In the genomic region with DNA sequence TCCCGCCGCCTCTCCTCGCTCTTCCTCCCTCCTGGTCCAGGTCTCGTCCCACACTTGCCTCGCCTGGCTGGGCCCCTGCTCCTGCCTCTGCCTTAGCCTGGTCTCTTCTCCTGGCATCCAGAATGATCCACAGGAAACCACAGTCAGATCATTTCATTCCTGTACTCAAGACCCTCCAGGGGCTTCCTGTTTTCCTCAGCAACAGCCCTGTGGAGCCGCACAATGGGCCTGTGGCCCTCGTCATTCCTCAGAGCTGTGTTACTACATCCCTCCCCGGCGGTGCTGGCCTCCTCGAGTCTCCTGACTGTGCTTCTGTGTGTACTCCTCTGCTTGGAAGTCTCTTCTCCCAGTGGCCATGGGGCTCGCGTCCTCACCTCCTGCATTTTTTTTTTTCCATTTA, we compare ENCODE assay signal across 28 cellular contexts. TPM values are rescaled to one million over a fixed set of nuclear protein-coding genes. Genes with fewer than 3 reads are reported as not detected.
DNase-seq lines count a peak whose midpoint lies in the region; ATAC-seq, FAIRE-seq and TF ChIP-seq lines count a peak whose summit lies in the region.
"Had no signal": no experiment of that assay in that cellular context is flagged by ENCODE, and none has a peak within 500 bp of the region (broad histone marks: within the 10 kb centered on the region; RNA-seq: fewer than 3 reads in every experiment).

No MANE protein-coding gene starts in this region.

- intact Hi-C loops in prostate gland (cut with DNase I), result no loop called here

- H3K36me3 ChIP-seq in prostate gland, result peaks cover 0 to 9% of the 10 kb centered on the region in 2 donors

- peaks cover 71% of the 10 kb centered on the region for H3K36me3 Mint-ChIP-seq in T-helper 2 cell treated with Interferon-gamma antibody and Interleukin-4, amounts not matched to agents 5 μg/mL and 100 μg/mL, for 36 hours (ENCODE audit: low read depth)
- peaks cover 89% of the 10 kb centered on the region for H3K36me3 Mint-ChIP-seq in stimulated activated naive CD8-positive, alpha-beta T cell treated with anti-CD3 and anti-CD28 coated beads, Interleukin-15, Interleukin-2, amounts not matched to agents 100 ng/mL and 50 ng/mL, for 24 hours (ENCODE audit: low read depth)

- 85% methylated on average over 12 of the region's 12 CpGs for WGBS in prostate gland

- H3K4me3 ChIP-seq in prostate gland, result no peak overlapping the region
- H3K4me3 ChIP-seq: BLaER1 treated with 17β-estradiol and CSF1 and Interleukin-3, amounts not matched to agents 10 nM and 100 nM; GM12878; GM23338; HAP-1 had no signal

- FAIRE-seq in GM19239 (lab: Jason Lieb, UNC), result no peak
- FAIRE-seq: GM12878 had no signal

- H3K27ac ChIP-seq in prostate gland, result no peak overlapping the region
- H3K27ac ChIP-seq: 22Rv1; BLaER1 treated with 17β-estradiol and CSF1 and Interleukin-3, amounts not matched to agents 10 nM and 100 nM; HL-60; RWPE1 had no signal

- no peak for TF ChIP-seq POLR2A in prostate gland (IDR thresholded peaks at IDR 0.05)

- H3K27me3 Mint-ChIP-seq in T-helper 2 cell treated with Interferon-gamma antibody and Interleukin-4, amounts not matched to agents 5 μg/mL and 100 μg/mL, for 36 hours (ENCODE audit: low read depth), result no peaks in the 10 kb centered on the region
- no peaks in the 10 kb centered on the region for H3K27me3 Mint-ChIP-seq in stimulated activated naive CD8-positive, alpha-beta T cell treated with anti-CD3 and anti-CD28 coated beads, Interleukin-15, Interleukin-2, amounts not matched to agents 100 ng/mL and 50 ng/mL, for 24 hours
- H3K27me3 Mint-ChIP-seq in stimulated activated naive CD8-positive, alpha-beta T cell treated with anti-CD3 and anti-CD28 coated beads, Interleukin-15, amount 100 ng/mL, for 72 hours, result no peaks in the 10 kb centered on the region
- H3K27me3 Mint-ChIP-seq: CD4-positive, alpha-beta memory T cell had no signal

- no peak for ATAC-seq in stimulated activated naive CD8-positive, alpha-beta T cell treated with anti-CD3 and anti-CD28 coated beads, Interleukin-15, Interleukin-2, amounts not matched to agents 100 U/mL and 50 U/mL, for 24 hours
- ATAC-seq in stimulated activated naive CD8-positive, alpha-beta T cell treated with anti-CD3 and anti-CD28 coated beads, Interleukin-15, amount 100 ng/mL, for 72 hours, result no peak
- ATAC-seq: GM12878, GM23338 had no signal

- H3K27ac Mint-ChIP-seq in T-helper 2 cell treated with Interferon-gamma antibody and Interleukin-4, amounts not matched to agents 5 μg/mL and 100 μg/mL, for 36 hours, result peak overlapping the region; percentile 22
- peak overlapping the region; percentile 5 for H3K27ac Mint-ChIP-seq in stimulated activated naive CD8-positive, alpha-beta T cell treated with anti-CD3 and anti-CD28 coated beads, Interleukin-15, Interleukin-2, amounts not matched to agents 100 ng/mL and 50 ng/mL, for 24 hours
- peak overlapping the region; percentile 28 to 37 for H3K27ac Mint-ChIP-seq in stimulated activated naive CD8-positive, alpha-beta T cell treated with anti-CD3 and anti-CD28 coated beads, Interleukin-15, amount 100 ng/mL, for 72 hours
- H3K27ac Mint-ChIP-seq: GM23338 had no signal

- no peaks in the 10 kb centered on the region for H3K9me3 ChIP-seq in prostate gland
- H3K9me3 ChIP-seq: BLaER1 treated with 17β-estradiol and CSF1 and Interleukin-3, amounts not matched to agents 10 nM and 100 nM; Caco-2; HAP-1 had no signal

- H3K4me3 Mint-ChIP-seq in T-helper 2 cell treated with Interferon-gamma antibody and Interleukin-4, amounts not matched to agents 5 μg/mL and 100 μg/mL, for 36 hours, result no peak overlapping the region
- H3K4me3 Mint-ChIP-seq in stimulated activated naive CD8-positive, alpha-beta T cell treated with anti-CD3 and anti-CD28 coated beads, Interleukin-15, Interleukin-2, amounts not matched to agents 100 ng/mL and 50 ng/mL, for 24 hours, result no peak overlapping the region
- H3K4me3 Mint-ChIP-seq in stimulated activated naive CD8-positive, alpha-beta T cell treated with anti-CD3 and anti-CD28 coated beads, Interleukin-15, amount 100 ng/mL, for 72 hours, result no peak overlapping the region
- H3K4me3 Mint-ChIP-seq: CD4-positive, alpha-beta memory T cell; GM23338 had no signal

- no peaks in the 10 kb centered on the region for H3K9me3 Mint-ChIP-seq in T-helper 2 cell treated with Interferon-gamma antibody and Interleukin-4, amounts not matched to agents 5 μg/mL and 100 μg/mL, for 36 hours
- no peaks in the 10 kb centered on the region for H3K9me3 Mint-ChIP-seq in stimulated activated naive CD8-positive, alpha-beta T cell treated with anti-CD3 and anti-CD28 coated beads, Interleukin-15, Interleukin-2, amounts not matched to agents 100 ng/mL and 50 ng/mL, for 24 hours
- H3K9me3 Mint-ChIP-seq in stimulated activated naive CD8-positive, alpha-beta T cell treated with anti-CD3 and anti-CD28 coated beads, Interleukin-15, amount 100 ng/mL, for 72 hours, result no peaks in the 10 kb centered on the region
- H3K9me3 Mint-ChIP-seq: CD4-positive, alpha-beta memory T cell; GM23338 had no signal

- no peak for TF ChIP-seq CTCF in prostate gland (IDR thresholded peaks at IDR 0.05)

- H3K4me1 ChIP-seq in prostate gland (replicated peaks), result no peaks in the 10 kb centered on the region
- H3K4me1 ChIP-seq: Caco-2, HAP-1 had no signal

- no peak for DNase-seq in T-helper 2 cell treated with Interferon-gamma antibody and Interleukin-4, amounts not matched to agents 5 μg/mL and 100 μg/mL, for 36 hours (ENCODE audit: low spot score)
- DNase-seq in T-helper 2 cell, result no peak
- no peak for DNase-seq in stimulated activated naive CD8-positive, alpha-beta T cell treated with anti-CD3 and anti-CD28 coated beads, Interleukin-15, Interleukin-2, amounts not matched to agents 100 U/mL and 50 U/mL, for 24 hours
- DNase-seq in mesenteric fat pad (ENCODE audit: low spot score), result peak; percentile 82
- DNase-seq in stimulated activated naive CD8-positive, alpha-beta T cell treated with anti-CD3 and anti-CD28 coated beads, Interleukin-15, amount 100 ng/mL, for 72 hours, result no peak
- DNase-seq in GM19239 (ENCODE audit: insufficient read length, low spot score), result no peak
- no peak for DNase-seq in prostate gland (ENCODE audit: low spot score)
- DNase-seq: ACHN; Caco-2; CD4-positive, alpha-beta memory T cell; DMS 273 treated with DMSO at 0.1 percent for 48 hours; DMS79 treated with DMSO at 0.1 percent for 48 hours; KG1; NCI-H1092; NCI-H1436; NCI-H1930; NCI-H2227 treated with DMSO at 0.1 percent for 48 hours; NCI-H524; NCI-H774; NK-92 treated with Interleukin-12 subunit alpha and Interleukin-12 subunit beta, amount 100 ng/mL, for 24 hours had no signal

- peaks cover 6% of the 10 kb centered on the region for H3K4me1 Mint-ChIP-seq in T-helper 2 cell treated with Interferon-gamma antibody and Interleukin-4, amounts not matched to agents 5 μg/mL and 100 μg/mL, for 36 hours (ENCODE audit: low read depth)
- H3K4me1 Mint-ChIP-seq in stimulated activated naive CD8-positive, alpha-beta T cell treated with anti-CD3 and anti-CD28 coated beads, Interleukin-15, Interleukin-2, amounts not matched to agents 100 ng/mL and 50 ng/mL, for 24 hours (ENCODE audit: low read depth), result peaks cover 38% of the 10 kb centered on the region
- peaks cover 19% of the 10 kb centered on the region for H3K4me1 Mint-ChIP-seq in stimulated activated naive CD8-positive, alpha-beta T cell treated with anti-CD3 and anti-CD28 coated beads, Interleukin-15, amount 100 ng/mL, for 72 hours
- H3K4me1 Mint-ChIP-seq: GM23338 had no signal

- H3K27me3 ChIP-seq in prostate gland (replicated peaks; ENCODE audit: insufficient read depth), result no peaks in the 10 kb centered on the region
- H3K27me3 ChIP-seq: BLaER1 treated with 17β-estradiol and CSF1 and Interleukin-3, amounts not matched to agents 10 nM and 100 nM had no signal

RNA-seq across cellular contexts. Expression of gene ATP6V0A2, which starts 20.1 kb away (rescaled TPM):
- total RNA-seq in mesenteric fat pad (33.3 TPM), prostate gland (10 to 100 TPM; 23.7 to 24.5 TPM)

RNA-seq across cellular contexts. Expression of gene DNAH10, which starts 29.9 kb away (rescaled TPM):
- total RNA-seq in mesenteric fat pad, result 0.51 TPM
- 1 to 10 TPM in 1 of 2 donors, under 1 TPM in 1; 0.68 to 7.9 TPM for total RNA-seq in prostate gland
